In the genomic region with DNA sequence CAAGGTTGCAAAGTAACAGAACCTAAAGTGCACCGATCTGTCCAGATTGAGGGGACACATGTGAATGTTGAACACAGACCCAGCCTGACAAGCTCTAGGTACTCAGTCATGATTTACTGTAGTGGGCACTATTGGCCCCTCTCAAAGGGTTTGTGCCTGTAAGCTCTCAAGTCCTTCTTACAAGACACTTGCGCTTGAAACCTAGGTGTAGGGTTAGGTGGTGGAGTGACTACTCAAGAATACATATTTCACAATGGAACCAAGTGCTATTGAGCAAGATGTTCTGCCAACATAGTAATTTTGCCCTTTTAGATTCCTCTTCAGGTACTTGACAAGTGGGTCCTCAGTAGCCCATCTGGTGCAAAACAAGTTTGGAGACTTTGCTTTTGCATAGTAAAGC, we compare ENCODE assay signal across 15 cellular contexts.
DNase-seq lines count a peak whose midpoint lies in the region; TF ChIP-seq lines count a peak whose summit lies in the region.
"Had no signal": no experiment of that assay in that cellular context is flagged by ENCODE, and none has a peak within 500 bp of the region (broad histone marks: within the 10 kb centered on the region; RNA-seq: fewer than 3 reads in every experiment).

No MANE protein-coding gene starts in this region.

- H3K9me3 ChIP-seq in spleen, result no peaks in the 10 kb centered on the region

- no peak for TF ChIP-seq CTCF in NB4 (IDR thresholded peaks at IDR 0.05; ENCODE audit: low read depth, low read length)
- no peak for TF ChIP-seq CTCF in epithelial cell of esophagus (IDR thresholded peaks at IDR 0.05; ENCODE audit: insufficient read depth, low read depth, low read length, missing control alignments)
- no peak for TF ChIP-seq CTCF in spleen (IDR thresholded peaks at IDR 0.05 in 8 of 11, conservative IDR thresholded peaks at IDR 0.05 in 3 of 11)

- 60 to 88% (median 71%) methylated on average over 2 of the region's 2 CpGs for WGBS in spleen, 5 donors

- TF ChIP-seq POLR2A in NB4 (IDR thresholded peaks at IDR 0.05; ENCODE audit: extremely low read depth, insufficient read length) (no peak), spleen (IDR thresholded peaks at IDR 0.05) (no peak)

- intact Hi-C loops in spleen (cut with DNase I; ENCODE audit: low total_unique reads), result no loop called here

- H3K36me3 ChIP-seq in spleen, result peaks cover 0 to 36% (median 3%) of the 10 kb centered on the region in 6 donors

- DNase-seq in DMS79 treated with DMSO at 0.1 percent for 48 hours (lab: John Stamatoyannopoulos, UW) (peak; percentile 62), NB4 (ENCODE audit: low read depth) (peak; percentile 22), epithelial cell of esophagus (ENCODE audit: low read depth) (peak; percentile 17), spleen (no peak), NCI-H2029 treated with DMSO at 0.1 percent for 48 hours (lab: John Stamatoyannopoulos, UW) (no peak), HT-29 (ENCODE audit: low spot score) (no peak), NCI-H82 (lab: John Stamatoyannopoulos, UW) (no peak)
- DNase-seq: Calu3; CD4-positive, alpha-beta T cell; H9; MV-4-11; NCI-H1417 treated with DMSO at 0.1 percent for 48 hours; NCI-H2029; NCI-H510A; Right ventricle myocardium superior had no signal

- peaks cover 0 to 85% (median 18%) of the 10 kb centered on the region in 6 donors for H3K4me1 ChIP-seq in spleen

- H3K4me3 ChIP-seq in NB4 (ENCODE audit: low read depth, low read length) (no peak overlapping the region), epithelial cell of esophagus (ENCODE audit: low read length) (no peak overlapping the region), spleen (no peak overlapping the region)

- no peaks in the 10 kb centered on the region for H3K27me3 ChIP-seq in spleen (replicated peaks in 1 of 7)

- H3K27ac ChIP-seq in spleen, result peak overlapping the region in 5 of 8 donors; percentile 10 to 77 (median 55)

Comparison
In these comparisons a context has a peak if more than half of its experiments do, and no peak if none do; other contexts are left out.
1. DNase-seq: peak in DMS79 treated with DMSO at 0.1 percent for 48 hours (single experiment), NB4 (single experiment) and epithelial cell of esophagus (single experiment); none in spleen (single experiment), NCI-H2029 treated with DMSO at 0.1 percent for 48 hours (single experiment), HT-29 (single experiment) and NCI-H82 (single experiment).